19 cellular contexts compared by ENCODE assay signal in genomic region chr10:99528867-99529285, GRCh38. TPM values are rescaled to one million over a fixed set of nuclear protein-coding genes. Genes with fewer than 3 reads are reported as not detected.
A peak's percentile ranks its signal among the peaks of the same experiment; 100 is the strongest.
DNase-seq lines count a peak whose midpoint lies in the region; ATAC-seq, FAIRE-seq and TF ChIP-seq lines count a peak whose summit lies in the region.
"Had no signal": no experiment of that assay in that cellular context is flagged by ENCODE, and none has a peak within 500 bp of the region (broad histone marks: within the 10 kb centered on the region; RNA-seq: fewer than 3 reads in every experiment).

No MANE protein-coding gene starts in this region.

- intact Hi-C loops in colonic mucosa (cut with DNase I) = no loop called here

- H3K36me3 Mint-ChIP-seq in GM23338 (ENCODE audit: low read depth) = no peaks in the 10 kb centered on the region; the same call in 2 of the 3 replicates
- H3K36me3 Mint-ChIP-seq in nephron progenitor cell (ENCODE audit: low read depth) = no peaks in the 10 kb centered on the region
- H3K36me3 Mint-ChIP-seq in activated T-helper 17 cell treated with anti-CD3 and anti-CD28 coated beads, Interleukin-2, amount 50 U/mL, for 72 hours (ENCODE audit: low read depth) = no peaks in the 10 kb centered on the region

- WGBS in A549 (ENCODE audit: missing lambda C conversion rate) = 61% methylated on average over 5 of the region's 5 CpGs

- TF ChIP-seq RAD21 in A549 (conservative IDR thresholded peaks at IDR 0.05 in 1 of 2, IDR thresholded peaks at IDR 0.05 in 1 of 2) = no peak

- no peak overlapping the region for H3K4me3 ChIP-seq in A549
- no peak overlapping the region for H3K4me3 ChIP-seq in GM23338
- no peak overlapping the region for H3K4me3 ChIP-seq in colonic mucosa
- no peak overlapping the region for H3K4me3 ChIP-seq in osteoblast (ENCODE audit: insufficient read depth, low read length)
- H3K4me3 ChIP-seq: SJCRH30 had no signal

- no peak for ATAC-seq in A549
- no peak for ATAC-seq in GM23338
- no peak for ATAC-seq in activated T-helper 17 cell treated with anti-CD3 and anti-CD28 coated beads, Interleukin-2, amount 50 U/mL, for 72 hours (replicated peaks)

- H3K27me3 Mint-ChIP-seq in GM23338 (ENCODE audit: insufficient read depth, low read depth, poor library complexity) (peaks cover 100% of the 10 kb centered on the region), nephron progenitor cell (ENCODE audit: low read depth, poor library complexity) (peaks cover 100% of the 10 kb centered on the region)
- peaks cover 74% of the 10 kb centered on the region for H3K27me3 Mint-ChIP-seq in activated T-helper 17 cell treated with anti-CD3 and anti-CD28 coated beads, Interleukin-2, amount 50 U/mL, for 72 hours

- peaks cover 100% of the 10 kb centered on the region for H3K27me3 ChIP-seq in GM23338 (ENCODE audit: insufficient read depth)
- H3K27me3 ChIP-seq in colonic mucosa = peaks cover 83% of the 10 kb centered on the region
- H3K27me3 ChIP-seq in osteoblast (ENCODE audit: insufficient read depth, low read length) = peaks cover 99% of the 10 kb centered on the region
- H3K27me3 ChIP-seq: SJCRH30 had no signal

- peaks cover 2% of the 10 kb centered on the region; the same call in 1 of the 3 replicates for H3K9me3 Mint-ChIP-seq in GM23338
- peaks cover 10% of the 10 kb centered on the region for H3K9me3 Mint-ChIP-seq in nephron progenitor cell
- H3K9me3 Mint-ChIP-seq in activated T-helper 17 cell treated with anti-CD3 and anti-CD28 coated beads, Interleukin-2, amount 50 U/mL, for 72 hours = no peaks in the 10 kb centered on the region

- no peak overlapping the region for H3K27ac ChIP-seq in A549
- H3K27ac ChIP-seq in GM23338 (ENCODE audit: low read depth) = no peak overlapping the region
- H3K27ac ChIP-seq in colonic mucosa = peak overlapping the region; percentile 79
- no peak overlapping the region for H3K27ac ChIP-seq in osteoblast (ENCODE audit: low read depth, low read length)
- H3K27ac ChIP-seq: SJCRH30 had no signal

- no peaks in the 10 kb centered on the region for H3K36me3 ChIP-seq in GM23338 (ENCODE audit: insufficient read depth)
- no peaks in the 10 kb centered on the region for H3K36me3 ChIP-seq in colonic mucosa
- H3K36me3 ChIP-seq in osteoblast (ENCODE audit: insufficient read depth, low read length) = no peaks in the 10 kb centered on the region
- H3K36me3 ChIP-seq: SJCRH30 had no signal

- peak overlapping the region; percentile 13; the same call in 1 of the 3 replicates for H3K4me2 ChIP-seq in A549
- H3K4me2 ChIP-seq in GM23338 = no peak overlapping the region
- H3K4me2 ChIP-seq in osteoblast (ENCODE audit: insufficient read depth, low read length) = no peak overlapping the region

- CTCF ChIA-PET in A549 (lab: Yijun Ruan, JAX) = interaction anchor here (0.6 kb wide), 1 partner anchor 261 kb away, joined by 3 read pairs; no protein-coding TSS in a partner anchor

- H3K4me1 Mint-ChIP-seq in GM23338 = peaks cover 64% of the 10 kb centered on the region
- H3K4me1 Mint-ChIP-seq in nephron progenitor cell = peaks cover 28% of the 10 kb centered on the region
- H3K4me1 Mint-ChIP-seq in activated T-helper 17 cell treated with anti-CD3 and anti-CD28 coated beads, Interleukin-2, amount 50 U/mL, for 72 hours = peaks cover 6% of the 10 kb centered on the region

- no peak for FAIRE-seq in A549 (lab: Jason Lieb, UNC)
- no peak for FAIRE-seq in GM19239 (lab: Jason Lieb, UNC)
- FAIRE-seq: GM12892, H54 had no signal

- H2AFZ ChIP-seq in GM23338 (no peak overlapping the region), osteoblast (ENCODE audit: low read length) (no peak overlapping the region)

- POLR2A ChIA-PET in A549 (lab: Yijun Ruan, JAX) = interaction anchor here (0.6 kb wide), 1 partner anchor 95 kb away, joined by 3 read pairs; no protein-coding TSS in a partner anchor

- H3K4me3 Mint-ChIP-seq in GM23338 = no peak overlapping the region; the same call in 2 of the 3 replicates
- no peak overlapping the region for H3K4me3 Mint-ChIP-seq in nephron progenitor cell
- H3K4me3 Mint-ChIP-seq in activated T-helper 17 cell treated with anti-CD3 and anti-CD28 coated beads, Interleukin-2, amount 50 U/mL, for 72 hours = no peak overlapping the region

- no peaks in the 10 kb centered on the region for H3K79me2 ChIP-seq in GM23338 (replicated peaks; ENCODE audit: insufficient read depth)
- H3K79me2 ChIP-seq in osteoblast (ENCODE audit: insufficient read depth, low read length) = no peaks in the 10 kb centered on the region

- H3K9me3 ChIP-seq in A549 (no peaks in the 10 kb centered on the region), colonic mucosa (no peaks in the 10 kb centered on the region), osteoblast (ENCODE audit: low read depth, low read length) (no peaks in the 10 kb centered on the region)
- H3K9me3 ChIP-seq: SJCRH30 had no signal

- no peak for DNase-seq in A549 (ENCODE audit: low read depth in 1 of 2, low spot score in 1 of 2)
- DNase-seq in GM23338 (ENCODE audit: low spot score) = no peak
- DNase-seq in colonic mucosa = no peak
- peak; percentile 77 for DNase-seq in osteoblast (ENCODE audit: insufficient read length, low spot score, missing footprints)
- no peak for DNase-seq in nephron progenitor cell
- no peak for DNase-seq in SHP77 (lab: John Stamatoyannopoulos, UW)
- DNase-seq in GM19239 (ENCODE audit: insufficient read length, low spot score) = no peak
- DNase-seq: DMS 273 treated with DMSO at 0.1 percent for 48 hours, IMR-90, NCI-H187, NCI-H226, RPMI8226, SJCRH30 had no signal

- H3F3A ChIP-seq in GM23338 (replicated peaks; ENCODE audit: low read depth) = peaks cover 25% of the 10 kb centered on the region

- TF ChIP-seq POLR2A in A549 (IDR thresholded peaks at IDR 0.05; ENCODE audit: low read length) = no peak

- no peak overlapping the region for H3K9ac ChIP-seq in colonic mucosa (ENCODE audit: low read depth in 2 of 2, low read length in 2 of 2)

- TF ChIP-seq CTCF in A549 (IDR thresholded peaks at IDR 0.05) (no peak), GM23338 (conservative IDR thresholded peaks at IDR 0.05; ENCODE audit: low read depth in 2 of 2) (no peak), colonic mucosa (IDR thresholded peaks at IDR 0.05) (no peak), osteoblast (IDR thresholded peaks at IDR 0.05; ENCODE audit: extremely low read depth, low read depth, low read length) (no peak), nephron progenitor cell (IDR thresholded peaks at IDR 0.05) (no peak)

- no peaks in the 10 kb centered on the region for H3K9me2 ChIP-seq in GM23338 (ENCODE audit: insufficient read depth)

- 0 out of 3 replicates have a peak, but pooled peaks cover 3% of the 10 kb centered on the region for H3K4me1 ChIP-seq in A549
- peaks cover 69% of the 10 kb centered on the region for H3K4me1 ChIP-seq in GM23338 (ENCODE audit: insufficient read depth)
- no peaks in the 10 kb centered on the region for H3K4me1 ChIP-seq in colonic mucosa
- H3K4me1 ChIP-seq in osteoblast (ENCODE audit: insufficient read depth, low read length) = no peaks in the 10 kb centered on the region
- H3K4me1 ChIP-seq: SJCRH30 had no signal

- TF ChIP-seq EP300 in A549 (IDR thresholded peaks at IDR 0.05) = no peak

- H3K27ac Mint-ChIP-seq in GM23338 = no peak overlapping the region
- H3K27ac Mint-ChIP-seq in nephron progenitor cell = no peak overlapping the region
- no peak overlapping the region for H3K27ac Mint-ChIP-seq in activated T-helper 17 cell treated with anti-CD3 and anti-CD28 coated beads, Interleukin-2, amount 50 U/mL, for 72 hours
- H3K27ac Mint-ChIP-seq: CD14-positive monocyte had no signal

- H4K20me1 ChIP-seq in GM23338 (replicated peaks; ENCODE audit: insufficient read depth) (peaks cover 27% of the 10 kb centered on the region), osteoblast (ENCODE audit: insufficient read depth, low read length) (no peaks in the 10 kb centered on the region)

TF ChIP-seq in A549, 52 proteins besides CTCF, POLR2A, EP300 and RAD21:
- TF ChIP-seq CHD4 (IDR thresholded peaks at IDR 0.05; ENCODE audit: borderline replicate concordance) (no peak), ZC3H11A (IDR thresholded peaks at IDR 0.05) (no peak), RCOR1 (IDR thresholded peaks at IDR 0.05; ENCODE audit: low read depth, low read length) (no peak), SREBF2 (IDR thresholded peaks at IDR 0.05) (no peak), POLR2AphosphoS2 (conservative IDR thresholded peaks at IDR 0.05; ENCODE audit: low read length) (no peak), JUN (IDR thresholded peaks at IDR 0.05) (no peak), CHD2 (IDR thresholded peaks at IDR 0.05; ENCODE audit: low read length, partially characterized antibody) (no peak)

TF ChIP-seq in GM23338, 12 proteins besides CTCF, POLR2A, EP300 and RAD21:
- TF ChIP-seq JUNB (IDR thresholded peaks at IDR 0.05; ENCODE audit: unreplicated experiment) (no peak), EZH2 (IDR thresholded peaks at IDR 0.05; ENCODE audit: low read depth, unreplicated experiment) (peak; percentile 69)
TF ChIP-seq in GM23338: peak in this region for 1.

RNA-seq across cellular contexts. Expression of gene NKX2-3, which starts 3.9 kb away (rescaled TPM):
- not detected in 2 replicates for polyA plus RNA-seq in A549 (2011; rRNA removed)
- 0.03 and 0.06 TPM in 2 replicates for polyA plus RNA-seq in A549 (2012; cell fraction: cytosol; rRNA removed)
- 0.04 TPM in 1 of 2 replicates, not detected in the other for polyA plus RNA-seq in A549 (2012; cell fraction: nucleus; rRNA removed)
- 0.05 TPM in 1 of 3 replicates, not detected in the others for polyA plus RNA-seq in A549 (2017; fragmentation: RNase III; extraction: RNeasy Plus Mini Kit Qiagen cat#74134 plus additional on column Dnase treatment)
- polyA minus RNA-seq in A549 (2011; rRNA and poly(A)+ RNA removed) = not detected in 2 replicates
- total RNA-seq in GM23338 (2014; rRNA removed; shearing (Covaris generic)) = not detected in 2 replicates
- not detected in 2 replicates for polyA plus RNA-seq in GM23338 (2016; fragmentation: Nextera tagmentation; extraction: Ambion mirVana)
- total RNA-seq in colonic mucosa = 1 to 10 TPM; 5.4 to 7.9 TPM
- total RNA-seq in osteoblast = not detected in 2 replicates
- total RNA-seq in activated T-helper 17 cell treated with anti-CD3 and anti-CD28 coated beads, Interleukin-2, amount 50 U/mL, for 72 hours = not detected
- total RNA-seq: HT-29, IMR-90, OCI-LY7, SJCRH30 had no signal
- polyA plus RNA-seq: CD14-positive monocyte, IMR-90 had no signal
